ENCODE assay signal across 15 cellular contexts in genomic region chr12:106854723-106855122, GRCh38.
"Had no signal": no experiment of that assay in that cellular context is flagged by ENCODE, and none has a peak within 500 bp of the region (broad histone marks: within the 10 kb centered on the region; RNA-seq: fewer than 3 reads in every experiment).

No MANE protein-coding gene starts in this region.

- H3K4me1 Mint-ChIP-seq: stimulated activated effector memory CD8-positive, alpha-beta T cell treated with anti-CD3 and anti-CD28 coated beads, Interleukin-12 subunit alpha, Interleukin-12 subunit beta, amount 100 ng/mL, for 72 hours had no signal

- ATAC-seq: body of pancreas; naive thymus-derived CD8-positive, alpha-beta T cell; stimulated activated effector memory CD8-positive, alpha-beta T cell treated with anti-CD3 and anti-CD28 coated beads, Interleukin-12 subunit alpha, Interleukin-12 subunit beta, amount 100 ng/mL, for 72 hours had no signal

- H3K4me1 ChIP-seq: body of pancreas, colonic mucosa, parathyroid adenoma, tibial artery had no signal

- H3K4me3 Mint-ChIP-seq: activated CD4-positive, alpha-beta memory T cell treated with anti-CD3 and anti-CD28 coated beads, Interleukin-2, amount 10 ng/mL, durations not matched to agents 7 days and 5 days; activated naive CD4-positive, alpha-beta T cell treated with anti-CD3 and anti-CD28 coated beads, Interleukin-2, amount 10 ng/mL, durations not matched to agents 7 days and 5 days; activated T-helper 17 cell treated with anti-CD3 and anti-CD28 coated beads, Interleukin-2, amount 50 U/mL, for 72 hours; stimulated activated effector memory CD8-positive, alpha-beta T cell treated with anti-CD3 and anti-CD28 coated beads, Interleukin-12 subunit alpha, Interleukin-12 subunit beta, amount 100 ng/mL, for 72 hours had no signal

- H3K27ac ChIP-seq: body of pancreas, colonic mucosa, parathyroid adenoma, tibial artery had no signal

- H3K27ac Mint-ChIP-seq: activated CD4-positive, alpha-beta memory T cell treated with anti-CD3 and anti-CD28 coated beads, Interleukin-2, amount 10 ng/mL, durations not matched to agents 7 days and 5 days; activated naive CD4-positive, alpha-beta T cell treated with anti-CD3 and anti-CD28 coated beads, Interleukin-2, amount 10 ng/mL, durations not matched to agents 7 days and 5 days; activated T-helper 17 cell treated with anti-CD3 and anti-CD28 coated beads, Interleukin-2, amount 50 U/mL, for 72 hours; stimulated activated effector memory CD8-positive, alpha-beta T cell treated with anti-CD3 and anti-CD28 coated beads, Interleukin-12 subunit alpha, Interleukin-12 subunit beta, amount 100 ng/mL, for 72 hours had no signal

- H3K9me3 Mint-ChIP-seq: activated CD4-positive, alpha-beta memory T cell treated with anti-CD3 and anti-CD28 coated beads, Interleukin-2, amount 10 ng/mL, durations not matched to agents 7 days and 5 days; activated naive CD4-positive, alpha-beta T cell treated with anti-CD3 and anti-CD28 coated beads, Interleukin-2, amount 10 ng/mL, durations not matched to agents 7 days and 5 days; activated T-helper 17 cell treated with anti-CD3 and anti-CD28 coated beads, Interleukin-2, amount 50 U/mL, for 72 hours; naive thymus-derived CD8-positive, alpha-beta T cell; stimulated activated effector memory CD8-positive, alpha-beta T cell treated with anti-CD3 and anti-CD28 coated beads, Interleukin-12 subunit alpha, Interleukin-12 subunit beta, amount 100 ng/mL, for 72 hours had no signal

- H3K9me3 ChIP-seq: body of pancreas, colonic mucosa, tibial artery had no signal

- H3K4me3 ChIP-seq: body of pancreas, colonic mucosa, tibial artery had no signal

- H3K36me3 ChIP-seq: colonic mucosa had no signal

- H3K27me3 ChIP-seq: body of pancreas, colonic mucosa, tibial artery had no signal

- DNase-seq: activated CD4-positive, alpha-beta memory T cell treated with anti-CD3 and anti-CD28 coated beads, Interleukin-2, amount 10 ng/mL, durations not matched to agents 7 days and 5 days; activated CD8-positive, alpha-beta memory T cell treated with anti-CD3 and anti-CD28 coated beads, Interleukin-2, amount 50 U/mL, for 4 hours; activated naive CD4-positive, alpha-beta T cell treated with anti-CD3 and anti-CD28 coated beads, Interleukin-2, amount 10 ng/mL, durations not matched to agents 7 days and 5 days; amygdala; body of pancreas; caudate nucleus; colonic mucosa; hippocampal formation; kidney; mesenchymal stem cell; naive thymus-derived CD8-positive, alpha-beta T cell; tibial artery had no signal

- H3K27me3 Mint-ChIP-seq: activated CD4-positive, alpha-beta memory T cell treated with anti-CD3 and anti-CD28 coated beads, Interleukin-2, amount 10 ng/mL, durations not matched to agents 7 days and 5 days; activated naive CD4-positive, alpha-beta T cell treated with anti-CD3 and anti-CD28 coated beads, Interleukin-2, amount 10 ng/mL, durations not matched to agents 7 days and 5 days; activated T-helper 17 cell treated with anti-CD3 and anti-CD28 coated beads, Interleukin-2, amount 50 U/mL, for 72 hours; naive thymus-derived CD8-positive, alpha-beta T cell had no signal
